17 cellular contexts compared by ENCODE assay signal in genomic region chr5:120540097-120540496, GRCh38.
"Had no signal": no experiment of that assay in that cellular context is flagged by ENCODE, and none has a peak within 500 bp of the region (broad histone marks: within the 10 kb centered on the region; RNA-seq: fewer than 3 reads in every experiment).

No MANE protein-coding gene starts in this region.

- H3K36me3 Mint-ChIP-seq: immature natural killer cell; naive thymus-derived CD4-positive, alpha-beta T cell had no signal

- H3K9me3 ChIP-seq: lower lobe of right lung, neutrophil, ovary, right atrium auricular region, sigmoid colon, stomach had no signal

- H3K27me3 Mint-ChIP-seq: naive thymus-derived CD4-positive, alpha-beta T cell had no signal

- H3K4me3 Mint-ChIP-seq: immature natural killer cell; naive thymus-derived CD4-positive, alpha-beta T cell; nephron progenitor cell had no signal

- ATAC-seq: esophagus mucosa; left cardiac atrium; lower lobe of right lung; naive thymus-derived CD4-positive, alpha-beta T cell had no signal

- H3K9me3 Mint-ChIP-seq: nephron progenitor cell had no signal

- H3K27ac Mint-ChIP-seq: immature natural killer cell; naive thymus-derived CD4-positive, alpha-beta T cell; nephron progenitor cell had no signal

- H3K36me3 ChIP-seq: left ventricle myocardium inferior, lower lobe of right lung, neutrophil, ovary, right atrium auricular region, sigmoid colon, stomach had no signal

- DNase-seq: effector memory CD4-positive, alpha-beta T cell; immature natural killer cell; left cardiac atrium; left ventricle myocardium inferior; lower lobe of right lung; naive thymus-derived CD4-positive, alpha-beta T cell; nephron progenitor cell; ovary; sigmoid colon; small intestine; stimulated activated CD4-positive, alpha-beta T cell treated with anti-CD3 and anti-CD28 coated beads, Interleukin-12 subunit alpha, Interleukin-12 subunit beta, amount 100 ng/mL, for 4 hours; stimulated activated naive CD4-positive, alpha-beta T cell; stomach; trophoblast cell had no signal

- H3K4me3 ChIP-seq: left ventricle myocardium inferior, lower lobe of right lung, ovary, right atrium auricular region, sigmoid colon, stomach had no signal

- H3K4me1 Mint-ChIP-seq: immature natural killer cell; naive thymus-derived CD4-positive, alpha-beta T cell; nephron progenitor cell had no signal

- H3K27me3 ChIP-seq: neutrophil, ovary, right atrium auricular region, sigmoid colon, stomach had no signal

- H3K27ac ChIP-seq: left ventricle myocardium inferior, lower lobe of right lung, neutrophil, ovary, right atrium auricular region, sigmoid colon, stomach had no signal

- H3K4me1 ChIP-seq: lower lobe of right lung, right atrium auricular region, sigmoid colon, stomach had no signal
